Comparison of ENCODE assay signal across 1 cellular context in the genomic region with DNA sequence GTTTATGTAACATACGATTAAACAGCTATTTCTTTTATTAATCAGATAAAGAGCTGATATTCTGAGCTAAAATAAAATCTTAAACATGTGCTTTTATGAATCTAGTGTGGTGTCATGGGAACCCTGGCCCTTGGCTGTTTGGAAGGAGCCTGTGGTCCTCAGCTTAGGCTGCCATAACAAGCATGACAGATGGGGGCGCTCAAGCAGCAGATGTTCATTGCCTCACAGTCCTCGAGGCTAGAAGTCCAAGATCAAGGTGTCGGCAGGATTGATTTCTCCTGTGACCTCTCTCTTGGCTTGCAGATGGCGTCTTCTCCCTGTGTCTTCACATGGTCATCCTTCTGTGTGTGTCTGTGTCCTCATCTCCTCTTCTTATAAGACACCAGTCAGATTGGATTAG.
TF ChIP-seq lines count a peak whose summit lies in the region.

No MANE protein-coding gene starts in this region.

TF ChIP-seq in HCT116, 20 proteins besides CTCF, POLR2A, EP300 and RAD21 (continued from another document):
- TF ChIP-seq REST (IDR thresholded peaks at IDR 0.05; ENCODE audit: low read depth) (no peak), EGR1 (IDR thresholded peaks at IDR 0.05; ENCODE audit: low read depth) (no peak), POLR2AphosphoS5 (IDR thresholded peaks at IDR 0.05; ENCODE audit: low read depth, low read length) (no peak), ZNF274 (IDR thresholded peaks at IDR 0.05; ENCODE audit: low read depth, low read length) (no peak), CEBPB (IDR thresholded peaks at IDR 0.05; ENCODE audit: low read depth) (no peak), ZFX (IDR thresholded peaks at IDR 0.05) (no peak), EZH2 (IDR thresholded peaks at IDR 0.05) (no peak), FOSL1 (IDR thresholded peaks at IDR 0.05; ENCODE audit: low read depth) (no peak), TCF7L2 (IDR thresholded peaks at IDR 0.05; ENCODE audit: borderline replicate concordance, extremely low read depth, insufficient read depth, insufficient read length) (no peak)
